In the genomic region with DNA sequence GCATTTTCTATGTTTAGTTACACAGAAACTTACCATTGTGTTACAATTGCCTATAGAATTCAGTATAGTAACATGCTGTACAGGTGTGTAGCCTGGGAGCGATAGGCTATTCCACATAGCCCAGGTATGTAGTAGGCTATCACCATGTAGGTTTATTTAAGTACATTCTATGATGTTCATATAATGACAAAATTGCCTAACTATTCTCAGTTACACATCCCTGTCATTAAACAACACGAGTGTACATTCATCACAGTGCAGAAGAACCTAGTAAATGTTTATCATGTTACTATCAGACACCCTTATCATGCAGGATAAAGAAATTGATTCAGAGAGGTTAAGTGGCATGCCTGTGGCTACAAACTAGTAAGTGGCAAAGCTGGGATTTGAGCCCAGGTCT, we compare ENCODE assay signal across 22 cellular contexts. TPM values are rescaled to one million over a fixed set of nuclear protein-coding genes. Genes with fewer than 3 reads are reported as not detected.
"Had no signal": no experiment of that assay in that cellular context is flagged by ENCODE, and none has a peak within 500 bp of the region (broad histone marks: within the 10 kb centered on the region; RNA-seq: fewer than 3 reads in every experiment).

No MANE protein-coding gene starts in this region.

- H3K27me3 ChIP-seq: MG63 had no signal

- FAIRE-seq: HTR-8/SVneo had no signal

- H3K9me3 ChIP-seq: MG63, SK-N-SH had no signal

- H3K36me3 ChIP-seq: MG63 had no signal

- H3K4me3 ChIP-seq: MG63 had no signal

- H3K9ac ChIP-seq: SK-N-SH had no signal

- H3K27ac ChIP-seq: HL-60, RWPE1 had no signal

- DNase-seq: Karpas-422, KG1, MG63, NCI-H1092, NCI-H1417 treated with DMSO at 0.1 percent for 48 hours, NCI-H146, NCI-H1694 treated with DMSO at 0.1 percent for 48 hours, NCI-H1930, NCI-H2171, NCI-H226, NCI-H446, NCI-H510A, NCI-H524 treated with DMSO at 0.1 percent for 48 hours, NCI-H82, SHP77, SK-N-SH, T-cell had no signal

- H3K4me2 ChIP-seq: SK-N-SH had no signal

- ATAC-seq: Panc1, T-cell had no signal

RNA-seq across cellular contexts. Expression of a gene that starts 28.4 kb away (rescaled TPM):
- total RNA-seq: OCI-LY7 had no signal
